In the genomic region with DNA sequence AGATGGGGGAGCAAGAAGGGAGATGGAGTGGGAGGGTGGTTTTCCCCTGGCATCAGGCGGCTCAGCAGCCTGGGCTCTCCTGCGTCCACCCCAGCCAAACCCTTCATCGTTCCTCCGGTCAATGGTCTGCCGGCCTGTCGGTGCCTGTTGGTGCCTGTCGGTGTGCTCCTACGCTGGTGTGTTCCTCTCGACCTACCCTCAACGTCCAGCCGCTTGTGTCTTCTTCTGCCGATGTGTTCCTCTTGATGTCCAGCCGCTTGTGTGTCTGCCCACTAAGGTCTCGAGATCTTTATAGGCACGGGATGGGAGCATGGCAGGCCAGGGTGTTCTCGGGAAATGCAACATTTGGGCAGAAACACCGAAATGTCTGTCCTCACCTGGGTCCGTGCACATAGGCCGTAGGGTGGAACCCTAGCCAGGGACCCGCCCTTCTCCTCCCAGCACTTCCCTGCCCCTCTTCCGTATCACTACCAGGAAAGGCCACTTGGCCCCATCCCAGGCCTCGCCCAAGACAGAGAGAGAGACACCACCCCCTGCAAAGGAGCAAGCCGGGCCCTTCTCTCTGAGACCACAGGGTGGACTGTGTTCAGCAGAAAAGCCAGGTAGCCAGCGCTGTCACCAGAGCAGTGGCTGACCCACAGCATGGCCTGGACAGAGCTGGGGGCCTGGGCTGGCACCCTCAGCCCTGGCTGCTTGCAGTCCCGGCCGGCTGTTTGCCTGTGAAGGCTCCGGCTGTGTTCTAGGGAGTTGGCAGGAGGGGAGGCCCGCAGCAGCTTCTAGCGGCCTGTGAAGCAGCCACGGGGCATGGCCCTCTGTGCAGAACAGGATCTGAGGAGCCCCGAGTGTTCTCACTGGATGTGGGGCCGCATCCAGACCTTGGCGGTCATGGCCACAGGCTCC, we compare ENCODE assay signal across 1 cellular context.
TF ChIP-seq lines count a peak whose summit lies in the region.

No MANE protein-coding gene starts in this region.

TF ChIP-seq in GM12891, 5 proteins besides CTCF, POLR2A, EP300 and RAD21:
- TF ChIP-seq SPI1 (IDR thresholded peaks at IDR 0.05; ENCODE audit: low read depth, low read length) (no peak), TAF1 (IDR thresholded peaks at IDR 0.05; ENCODE audit: low read depth, low read length) (no peak), POU2F2 (IDR thresholded peaks at IDR 0.05; ENCODE audit: low read depth, low read length) (no peak), PAX5 (IDR thresholded peaks at IDR 0.05; ENCODE audit: insufficient read depth, low read length, severe bottlenecking) (no peak), POLR2AphosphoS5 (IDR thresholded peaks at IDR 0.05; ENCODE audit: low read depth, low read length) (no peak)
